18 cellular contexts compared by ENCODE assay signal in genomic region chr17:44807093-44807816, GRCh38. TPM values are rescaled to one million over a fixed set of nuclear protein-coding genes. Genes with fewer than 3 reads are reported as not detected.
"Had no signal": no experiment of that assay in that cellular context is flagged by ENCODE, and none has a peak within 500 bp of the region (broad histone marks: within the 10 kb centered on the region; RNA-seq: fewer than 3 reads in every experiment).

No MANE protein-coding gene starts in this region.

- H3K27ac Mint-ChIP-seq: activated CD8-positive, alpha-beta memory T cell treated with anti-CD3 and anti-CD28 coated beads, Interleukin-2, amount 10 ng/mL, durations not matched to agents 7 days and 5 days; activated naive CD8-positive, alpha-beta T cell; activated T-cell treated with anti-CD3 and anti-CD28 coated beads, Interleukin-2, amount 50 U/mL, for 24 hours; stimulated activated naive CD8-positive, alpha-beta T cell treated with anti-CD3 and anti-CD28 coated beads, Interleukin-15, amount 100 ng/mL, for 72 hours had no signal

- H3K4me1 Mint-ChIP-seq: activated CD8-positive, alpha-beta memory T cell treated with anti-CD3 and anti-CD28 coated beads, Interleukin-2, amount 10 ng/mL, durations not matched to agents 7 days and 5 days; stimulated activated naive CD8-positive, alpha-beta T cell treated with anti-CD3 and anti-CD28 coated beads, Interleukin-15, amount 100 ng/mL, for 72 hours had no signal

- H3K36me3 Mint-ChIP-seq: activated CD8-positive, alpha-beta memory T cell treated with anti-CD3 and anti-CD28 coated beads, Interleukin-2, amount 10 ng/mL, durations not matched to agents 7 days and 5 days had no signal

- ATAC-seq: activated CD8-positive, alpha-beta memory T cell treated with anti-CD3 and anti-CD28 coated beads, Interleukin-2, amount 10 ng/mL, durations not matched to agents 7 days and 5 days; esophagus mucosa; foreskin keratinocyte; left lobe of liver; stimulated activated naive CD8-positive, alpha-beta T cell treated with anti-CD3 and anti-CD28 coated beads, Interleukin-15, amount 100 ng/mL, for 72 hours had no signal

- H3K4me3 ChIP-seq: dorsolateral prefrontal cortex, thoracic aorta had no signal

- H3K9me3 ChIP-seq: thoracic aorta had no signal

- H3K27ac ChIP-seq: foreskin keratinocyte, thoracic aorta had no signal

- H3K4me3 Mint-ChIP-seq: activated CD8-positive, alpha-beta memory T cell treated with anti-CD3 and anti-CD28 coated beads, Interleukin-2, amount 10 ng/mL, durations not matched to agents 7 days and 5 days; activated naive CD8-positive, alpha-beta T cell; activated T-cell treated with anti-CD3 and anti-CD28 coated beads, Interleukin-2, amount 50 U/mL, for 24 hours; stimulated activated naive CD8-positive, alpha-beta T cell treated with anti-CD3 and anti-CD28 coated beads, Interleukin-15, amount 100 ng/mL, for 72 hours had no signal

- H3K4me1 ChIP-seq: foreskin keratinocyte had no signal

- H3K27me3 Mint-ChIP-seq: activated naive CD8-positive, alpha-beta T cell; stimulated activated naive CD8-positive, alpha-beta T cell treated with anti-CD3 and anti-CD28 coated beads, Interleukin-15, amount 100 ng/mL, for 72 hours had no signal

- H3K27me3 ChIP-seq: foreskin keratinocyte had no signal

- H3K9me3 Mint-ChIP-seq: activated T-cell treated with anti-CD3 and anti-CD28 coated beads, Interleukin-2, amount 50 U/mL, for 24 hours; stimulated activated naive CD8-positive, alpha-beta T cell treated with anti-CD3 and anti-CD28 coated beads, Interleukin-15, amount 100 ng/mL, for 72 hours had no signal

- DNase-seq: activated CD4-positive, alpha-beta T cell treated with anti-CD3 and anti-CD28 coated beads, Interleukin-2, amount 50 U/mL, for 4 hours; activated CD8-positive, alpha-beta memory T cell treated with anti-CD3 and anti-CD28 coated beads, Interleukin-2, amount 10 ng/mL, durations not matched to agents 7 days and 5 days; activated effector memory CD4-positive, alpha-beta T cell treated with anti-CD3 and anti-CD28 coated beads, Interleukin-2, amount 50 U/mL, for 16 hours; activated T-cell treated with anti-CD3 and anti-CD28 coated beads, Interleukin-2, amount 50 U/mL, for 24 hours; amygdala; dorsolateral prefrontal cortex; foreskin keratinocyte; head of caudate nucleus; stimulated activated CD4-positive, alpha-beta T cell treated with anti-CD3 and anti-CD28 coated beads, Interleukin-4, amount 100 ng/mL, for 4 hours; stimulated activated naive CD8-positive, alpha-beta T cell treated with anti-CD3 and anti-CD28 coated beads, Interleukin-15, amount 100 ng/mL, for 72 hours; T-helper 2 cell had no signal

RNA-seq across cellular contexts. Expression of gene HIGD1B, which starts 40.4 kb away (rescaled TPM):
- total RNA-seq: activated CD8-positive, alpha-beta memory T cell treated with anti-CD3 and anti-CD28 coated beads, Interleukin-2, amount 10 ng/mL, durations not matched to agents 7 days and 5 days; foreskin keratinocyte; left lobe of liver; osteocyte; pulmonary artery endothelial cell had no signal
- polyA plus RNA-seq: foreskin keratinocyte, neural cell had no signal
